8 cellular contexts compared by ENCODE assay signal in genomic region chr14:20630340-20631022, GRCh38. TPM values are rescaled to one million over a fixed set of nuclear protein-coding genes. Genes with fewer than 3 reads are reported as not detected.
A peak's percentile ranks its signal among the peaks of the same experiment; 100 is the strongest.
DNase-seq lines count a peak whose midpoint lies in the region; ATAC-seq, FAIRE-seq and TF ChIP-seq lines count a peak whose summit lies in the region.

No MANE protein-coding gene starts in this region.

- H3K9me3 Mint-ChIP-seq in T-helper 2 cell treated with Interferon-gamma antibody and Interleukin-4, amounts not matched to agents 5 μg/mL and 100 μg/mL, for 36 hours = no peaks in the 10 kb centered on the region
- no peaks in the 10 kb centered on the region for H3K9me3 Mint-ChIP-seq in endothelial cell (ENCODE audit: unreplicated experiment)
- H3K9me3 Mint-ChIP-seq in natural killer cell treated with Interleukin-12 subunit alpha and Interleukin-12 subunit beta and Interleukin-15 and Interleukin-18, amount 100 ng/mL, for 72 hours = no peaks in the 10 kb centered on the region

- FAIRE-seq in HTR-8/SVneo (lab: Jason Lieb, UNC) = no peak

- H3K4me1 Mint-ChIP-seq in T-helper 2 cell treated with Interferon-gamma antibody and Interleukin-4, amounts not matched to agents 5 μg/mL and 100 μg/mL, for 36 hours (ENCODE audit: low read depth) = peaks cover 50% of the 10 kb centered on the region
- peaks cover 46% of the 10 kb centered on the region for H3K4me1 Mint-ChIP-seq in endothelial cell (ENCODE audit: unreplicated experiment)
- H3K4me1 Mint-ChIP-seq in natural killer cell treated with Interleukin-12 subunit alpha and Interleukin-12 subunit beta and Interleukin-15 and Interleukin-18, amount 100 ng/mL, for 72 hours (ENCODE audit: low read depth in 2 of 2) = peaks cover 36 to 43% of the 10 kb centered on the region in 2 donors

- DNase-seq in EH (ENCODE audit: low read depth) = peak; percentile 18
- peak; percentile 77 for DNase-seq in HT-29 (ENCODE audit: low spot score)
- DNase-seq in T-helper 2 cell treated with Interferon-gamma antibody and Interleukin-4, amounts not matched to agents 5 μg/mL and 100 μg/mL, for 36 hours (ENCODE audit: low spot score) = peak; percentile 34
- peak; percentile 30 for DNase-seq in endothelial cell (ENCODE audit: low spot score)
- no peak for DNase-seq in natural killer cell treated with Interleukin-12 subunit alpha and Interleukin-12 subunit beta and Interleukin-15 and Interleukin-18, amount 100 ng/mL, for 72 hours (ENCODE audit: low spot score)
- DNase-seq in central memory CD4-positive, alpha-beta T cell = no peak
- DNase-seq in HTR-8/SVneo (ENCODE audit: insufficient read length, low spot score) = no peak
- no peak for DNase-seq in mucosa of gallbladder (ENCODE audit: low spot score)

- peak; percentile 25 to 39 for ATAC-seq in natural killer cell treated with Interleukin-12 subunit alpha and Interleukin-12 subunit beta and Interleukin-15 and Interleukin-18, amount 100 ng/mL, for 72 hours

- H3K27ac Mint-ChIP-seq in T-helper 2 cell treated with Interferon-gamma antibody and Interleukin-4, amounts not matched to agents 5 μg/mL and 100 μg/mL, for 36 hours = peak overlapping the region; percentile 38
- peak overlapping the region; percentile 49 for H3K27ac Mint-ChIP-seq in endothelial cell (ENCODE audit: unreplicated experiment)
- H3K27ac Mint-ChIP-seq in natural killer cell treated with Interleukin-12 subunit alpha and Interleukin-12 subunit beta and Interleukin-15 and Interleukin-18, amount 100 ng/mL, for 72 hours = peak overlapping the region; percentile 67 to 77

- H3K4me3 Mint-ChIP-seq in T-helper 2 cell treated with Interferon-gamma antibody and Interleukin-4, amounts not matched to agents 5 μg/mL and 100 μg/mL, for 36 hours = peak overlapping the region; percentile 83
- H3K4me3 Mint-ChIP-seq in endothelial cell (ENCODE audit: unreplicated experiment) = peak overlapping the region; percentile 89
- H3K4me3 Mint-ChIP-seq in natural killer cell treated with Interleukin-12 subunit alpha and Interleukin-12 subunit beta and Interleukin-15 and Interleukin-18, amount 100 ng/mL, for 72 hours = peak overlapping the region; percentile 80

- TF ChIP-seq CTCF in endothelial cell (IDR thresholded peaks at IDR 0.05; ENCODE audit: unreplicated experiment) = no peak

- H3K27me3 Mint-ChIP-seq in T-helper 2 cell treated with Interferon-gamma antibody and Interleukin-4, amounts not matched to agents 5 μg/mL and 100 μg/mL, for 36 hours (ENCODE audit: low read depth) = peaks cover 79% of the 10 kb centered on the region
- H3K27me3 Mint-ChIP-seq in endothelial cell (ENCODE audit: unreplicated experiment) = peaks cover 19% of the 10 kb centered on the region
- peaks cover 36 to 42% of the 10 kb centered on the region in 2 donors for H3K27me3 Mint-ChIP-seq in natural killer cell treated with Interleukin-12 subunit alpha and Interleukin-12 subunit beta and Interleukin-15 and Interleukin-18, amount 100 ng/mL, for 72 hours

- H3K36me3 Mint-ChIP-seq in T-helper 2 cell treated with Interferon-gamma antibody and Interleukin-4, amounts not matched to agents 5 μg/mL and 100 μg/mL, for 36 hours (ENCODE audit: low read depth) = no peaks in the 10 kb centered on the region
- no peaks in the 10 kb centered on the region for H3K36me3 Mint-ChIP-seq in endothelial cell (ENCODE audit: low read depth, unreplicated experiment)
- H3K36me3 Mint-ChIP-seq in natural killer cell treated with Interleukin-12 subunit alpha and Interleukin-12 subunit beta and Interleukin-15 and Interleukin-18, amount 100 ng/mL, for 72 hours = no peaks in the 10 kb centered on the region

RNA-seq across cellular contexts. Expression of gene OR6S1, which starts 11.0 kb away (rescaled TPM):
- total RNA-seq in HT-29 (2014; rRNA removed; shearing (Covaris generic)) = not detected in 2 replicates
- total RNA-seq in endothelial cell (ENCODE audit: unreplicated experiment) (not detected), mucosa of gallbladder (not detected)
- total RNA-seq in natural killer cell treated with Interleukin-12 subunit alpha and Interleukin-12 subunit beta and Interleukin-15 and Interleukin-18, amount 100 ng/mL, for 72 hours = not detected

RNA-seq across cellular contexts. Expression of gene RNASE12, which starts 39.3 kb away (rescaled TPM):
- total RNA-seq in HT-29 (2014; rRNA removed; shearing (Covaris generic)) = not detected in 2 replicates
- total RNA-seq in endothelial cell (ENCODE audit: unreplicated experiment) (not detected), mucosa of gallbladder (not detected)
- total RNA-seq in natural killer cell treated with Interleukin-12 subunit alpha and Interleukin-12 subunit beta and Interleukin-15 and Interleukin-18, amount 100 ng/mL, for 72 hours = not detected

RNA-seq across cellular contexts. Expression of gene RNASE11, which starts 42.7 kb away (rescaled TPM):
- not detected in 2 replicates for total RNA-seq in HT-29 (2014; rRNA removed; shearing (Covaris generic))
- total RNA-seq in endothelial cell (ENCODE audit: unreplicated experiment) = 0.31 TPM
- total RNA-seq in natural killer cell treated with Interleukin-12 subunit alpha and Interleukin-12 subunit beta and Interleukin-15 and Interleukin-18, amount 100 ng/mL, for 72 hours = not detected
- total RNA-seq in mucosa of gallbladder = not detected

RNA-seq across cellular contexts. Expression of gene RNASE4, which starts 53.9 kb away (rescaled TPM):
- total RNA-seq in HT-29 (2014; rRNA removed; shearing (Covaris generic)) = 6.6 and 8.7 TPM in 2 replicates
- total RNA-seq in endothelial cell (ENCODE audit: unreplicated experiment) (1.0 TPM), mucosa of gallbladder (135 TPM)
- total RNA-seq in natural killer cell treated with Interleukin-12 subunit alpha and Interleukin-12 subunit beta and Interleukin-15 and Interleukin-18, amount 100 ng/mL, for 72 hours = 1 to 10 TPM in 1 of 2 donors, under 1 TPM in 1; 0.50 to 1.2 TPM

RNA-seq across cellular contexts. Expression of gene ANG, which starts 58.1 kb away (rescaled TPM):
- 0.57 and 4.0 TPM in 2 replicates for total RNA-seq in HT-29 (2014; rRNA removed; shearing (Covaris generic))
- 6.5 TPM for total RNA-seq in endothelial cell (ENCODE audit: unreplicated experiment)
- 1 to 10 TPM in 1 of 2 donors, under 1 TPM in 1; 0.78 to 1.6 TPM for total RNA-seq in natural killer cell treated with Interleukin-12 subunit alpha and Interleukin-12 subunit beta and Interleukin-15 and Interleukin-18, amount 100 ng/mL, for 72 hours
- total RNA-seq in mucosa of gallbladder = 110 TPM

Comparison
In these comparisons a context has a peak if more than half of its experiments do, and no peak if none do; other contexts are left out.
1. DNase-seq: peak in EH (single experiment), HT-29 (single experiment), T-helper 2 cell treated with Interferon-gamma antibody and Interleukin-4, amounts not matched to agents 5 μg/mL and 100 μg/mL, for 36 hours (single experiment) and endothelial cell (single experiment); none in natural killer cell treated with Interleukin-12 subunit alpha and Interleukin-12 subunit beta and Interleukin-15 and Interleukin-18, amount 100 ng/mL, for 72 hours (single experiment), central memory CD4-positive, alpha-beta T cell (single experiment), HTR-8/SVneo (single experiment) and mucosa of gallbladder (single experiment).
2. Peak in every context shown above with its lines, with median percentiles within 50 percentile points of each other: H3K27ac Mint-ChIP-seq and H3K4me3 Mint-ChIP-seq.